In the genomic region with DNA sequence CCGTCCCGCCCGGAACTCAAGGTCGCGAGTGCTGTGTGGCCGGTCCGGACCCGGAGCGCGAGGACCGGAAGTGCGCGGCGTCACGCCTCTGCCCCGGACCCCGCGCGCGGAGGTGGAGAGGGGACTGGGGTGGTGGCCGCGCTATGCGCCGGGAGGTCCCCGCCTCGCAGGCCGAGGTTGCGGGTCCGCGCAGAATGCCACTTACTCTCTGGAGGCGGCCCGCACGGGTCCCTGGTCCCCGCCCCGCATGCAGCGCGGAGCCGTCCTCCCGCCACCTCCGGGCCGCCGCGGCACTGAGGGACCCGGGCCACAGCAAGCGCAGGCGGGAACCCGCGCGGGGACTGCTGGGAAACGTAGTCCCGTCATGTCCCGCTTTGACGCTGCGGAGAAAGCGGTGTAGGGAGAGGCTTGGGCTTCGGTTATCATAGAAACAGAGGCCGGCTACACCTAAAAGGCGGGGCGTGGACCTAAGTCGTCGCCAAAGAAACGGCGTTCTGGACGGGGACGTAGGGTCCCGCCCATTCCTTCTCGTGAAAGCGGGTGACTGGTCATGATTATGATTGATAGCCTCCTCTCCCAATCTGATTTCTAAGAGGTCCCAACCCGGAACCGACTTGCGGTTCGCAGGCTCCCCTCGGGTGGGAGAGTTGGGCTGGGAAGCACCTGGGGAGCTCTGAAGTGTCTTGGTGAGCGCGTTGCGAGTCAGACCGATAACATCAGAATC, we compare ENCODE assay signal across 1 cellular context.
TF ChIP-seq lines count a peak whose summit lies in the region.

A gene (minus strand): TSS at position 295 of the 724 bp plus-strand sequence. CDS start 11,698 bp downstream, outside the sequence.

TF ChIP-seq in WTC11, 78 proteins besides CTCF, POLR2A, EP300 and RAD21 (continued from another document):
- TF ChIP-seq, protein P1, sequence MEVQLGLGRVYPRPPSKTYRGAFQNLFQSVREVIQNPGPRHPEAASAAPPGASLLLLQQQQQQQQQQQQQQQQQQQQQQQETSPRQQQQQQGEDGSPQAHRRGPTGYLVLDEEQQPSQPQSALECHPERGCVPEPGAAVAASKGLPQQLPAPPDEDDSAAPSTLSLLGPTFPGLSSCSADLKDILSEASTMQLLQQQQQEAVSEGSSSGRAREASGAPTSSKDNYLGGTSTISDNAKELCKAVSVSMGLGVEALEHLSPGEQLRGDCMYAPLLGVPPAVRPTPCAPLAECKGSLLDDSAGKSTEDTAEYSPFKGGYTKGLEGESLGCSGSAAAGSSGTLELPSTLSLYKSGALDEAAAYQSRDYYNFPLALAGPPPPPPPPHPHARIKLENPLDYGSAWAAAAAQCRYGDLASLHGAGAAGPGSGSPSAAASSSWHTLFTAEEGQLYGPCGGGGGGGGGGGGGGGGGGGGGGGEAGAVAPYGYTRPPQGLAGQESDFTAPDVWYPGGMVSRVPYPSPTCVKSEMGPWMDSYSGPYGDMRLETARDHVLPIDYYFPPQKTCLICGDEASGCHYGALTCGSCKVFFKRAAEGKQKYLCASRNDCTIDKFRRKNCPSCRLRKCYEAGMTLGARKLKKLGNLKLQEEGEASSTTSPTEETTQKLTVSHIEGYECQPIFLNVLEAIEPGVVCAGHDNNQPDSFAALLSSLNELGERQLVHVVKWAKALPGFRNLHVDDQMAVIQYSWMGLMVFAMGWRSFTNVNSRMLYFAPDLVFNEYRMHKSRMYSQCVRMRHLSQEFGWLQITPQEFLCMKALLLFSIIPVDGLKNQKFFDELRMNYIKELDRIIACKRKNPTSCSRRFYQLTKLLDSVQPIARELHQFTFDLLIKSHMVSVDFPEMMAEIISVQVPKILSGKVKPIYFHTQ (CRISPR knock-in tag; IDR thresholded peaks at IDR 0.05): no peak
